Comparison of ENCODE assay signal across 1 cellular context in the genomic region with DNA sequence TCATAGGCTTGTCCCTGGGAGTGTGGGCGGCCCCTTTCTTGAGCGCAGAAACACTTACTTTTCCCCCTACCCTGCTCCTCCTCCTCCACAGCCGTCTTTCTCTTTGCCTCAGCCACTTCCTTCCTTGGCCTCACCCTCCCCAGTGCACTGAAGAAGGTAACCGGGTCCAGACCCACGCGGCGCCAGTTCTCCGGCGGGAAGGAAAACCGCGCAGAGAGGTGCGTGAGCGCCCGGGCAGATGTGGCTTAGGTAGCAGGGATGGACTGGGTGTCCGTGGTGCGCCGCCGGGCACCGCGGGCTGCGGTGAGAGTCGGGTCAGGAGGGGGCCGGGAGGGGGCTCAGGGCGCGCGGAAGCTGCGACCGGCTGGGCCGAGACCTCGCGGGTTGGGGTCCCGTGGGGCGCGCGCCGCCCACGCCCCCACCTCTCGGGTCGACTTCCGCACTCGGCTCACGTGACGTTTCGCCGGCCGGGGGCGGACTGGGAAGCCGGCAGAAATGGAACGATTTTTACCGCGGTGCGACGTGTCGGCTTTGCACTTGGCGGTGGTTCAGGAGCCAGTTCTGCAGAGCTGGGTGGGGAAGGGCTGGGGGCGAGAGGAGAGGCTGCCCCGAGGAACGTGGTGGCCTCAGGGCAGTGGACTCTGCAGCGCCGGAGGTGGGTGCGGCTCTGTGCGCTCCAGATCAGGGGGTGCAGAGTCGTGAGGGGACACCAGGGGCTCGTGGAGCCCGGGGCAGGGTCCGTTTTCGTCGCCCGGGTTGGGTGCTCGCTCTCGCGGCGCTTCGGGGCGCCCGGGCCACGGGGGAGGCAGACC.
TF ChIP-seq lines count a peak whose summit lies in the region.

A gene with protein sequence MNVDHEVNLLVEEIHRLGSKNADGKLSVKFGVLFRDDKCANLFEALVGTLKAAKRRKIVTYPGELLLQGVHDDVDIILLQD (plus strand): TSS at position 88 of the 812 bp plus-strand sequence. CDS start 5,416 bp downstream, outside the sequence.

TF ChIP-seq in A549, 52 proteins besides CTCF, POLR2A, EP300 and RAD21 (continued from another document):
- no peak for TF ChIP-seq EHMT2 (IDR thresholded peaks at IDR 0.05; ENCODE audit: low read depth)
- no peak for TF ChIP-seq HMGXB4 (CRISPR knock-in tag; IDR thresholded peaks at IDR 0.05; ENCODE audit: borderline replicate concordance)
- peak in 1 of 2 experiments; percentile 36; a peak in 1 of 5 replicates for TF ChIP-seq JUN (IDR thresholded peaks at IDR 0.05)
- TF ChIP-seq HEYL (CRISPR knock-in tag; IDR thresholded peaks at IDR 0.05) = no peak
- no peak for TF ChIP-seq HOXA7 (CRISPR knock-in tag; IDR thresholded peaks at IDR 0.05)
- TF ChIP-seq JUNB (IDR thresholded peaks at IDR 0.05) = no peak
- TF ChIP-seq MAX (IDR thresholded peaks at IDR 0.05) = peak; percentile 74
